ENCODE assay signal across 19 cellular contexts in genomic region chr7:100882769-100883526, GRCh38. TPM values are rescaled to one million over a fixed set of nuclear protein-coding genes. Genes with fewer than 3 reads are reported as not detected.
DNase-seq lines count a peak whose midpoint lies in the region; ATAC-seq and TF ChIP-seq lines count a peak whose summit lies in the region.
"Had no signal": no experiment of that assay in that cellular context is flagged by ENCODE, and none has a peak within 500 bp of the region (broad histone marks: within the 10 kb centered on the region; RNA-seq: fewer than 3 reads in every experiment).

No MANE protein-coding gene starts in this region.

- H3K4me3 ChIP-seq in GM23338, result no peak overlapping the region
- no peak overlapping the region for H3K4me3 ChIP-seq in hepatocyte
- H3K4me3 ChIP-seq: GM12878, sigmoid colon had no signal

- no peaks in the 10 kb centered on the region for H3K9me3 Mint-ChIP-seq in activated T-cell treated with anti-CD3 and anti-CD28 coated beads, Interleukin-2, amount 50 U/mL, for 72 hours
- H3K9me3 Mint-ChIP-seq in GM23338 (no peaks in the 10 kb centered on the region; the same call in 2 of the 3 replicates), neural crest cell (no peaks in the 10 kb centered on the region)
- H3K9me3 Mint-ChIP-seq in activated naive CD8-positive, alpha-beta T cell treated with anti-CD3 and anti-CD28 coated beads, Interleukin-2, amount 10 ng/mL, durations not matched to agents 7 days and 5 days, result no peaks in the 10 kb centered on the region

- peaks cover 50% of the 10 kb centered on the region for H3F3A ChIP-seq in GM23338 (replicated peaks; ENCODE audit: low read depth)

- H3K27ac ChIP-seq in GM23338 (ENCODE audit: low read depth), result peak overlapping the region; percentile 78
- H3K27ac ChIP-seq in hepatocyte, result no peak overlapping the region
- H3K27ac ChIP-seq: foreskin keratinocyte, sigmoid colon had no signal

- H3K4me2 ChIP-seq in GM23338, result no peak overlapping the region
- no peak overlapping the region for H3K4me2 ChIP-seq in hepatocyte

- H3K36me3 Mint-ChIP-seq in activated T-cell treated with anti-CD3 and anti-CD28 coated beads, Interleukin-2, amount 50 U/mL, for 72 hours (ENCODE audit: insufficient read depth in 2 of 2), result peaks cover 17 to 48% of the 10 kb centered on the region in 2 donors
- H3K36me3 Mint-ChIP-seq in GM23338 (ENCODE audit: low read depth) (peaks cover 98% of the 10 kb centered on the region), neural crest cell (ENCODE audit: low read depth) (peaks cover 36% of the 10 kb centered on the region)
- H3K36me3 Mint-ChIP-seq in activated naive CD8-positive, alpha-beta T cell treated with anti-CD3 and anti-CD28 coated beads, Interleukin-2, amount 10 ng/mL, durations not matched to agents 7 days and 5 days, result peaks cover 55% of the 10 kb centered on the region

- 96% methylated on average over 24 of the region's 24 CpGs for WGBS in hepatocyte (ENCODE audit: low lambda C conversion rate, missing lambda C conversion rate)

- peak overlapping the region; percentile 10 for H3K27ac Mint-ChIP-seq in activated T-cell treated with anti-CD3 and anti-CD28 coated beads, Interleukin-2, amount 50 U/mL, for 72 hours
- H3K27ac Mint-ChIP-seq in GM23338 (peak overlapping the region; percentile 18; the same call in 1 of the 2 replicates), neural crest cell (ENCODE audit: unreplicated experiment) (no peak overlapping the region)
- peak overlapping the region; percentile 63 for H3K27ac Mint-ChIP-seq in activated naive CD8-positive, alpha-beta T cell treated with anti-CD3 and anti-CD28 coated beads, Interleukin-2, amount 10 ng/mL, durations not matched to agents 7 days and 5 days

- H4K20me1 ChIP-seq in GM23338 (replicated peaks; ENCODE audit: insufficient read depth) (peaks cover 48% of the 10 kb centered on the region), hepatocyte (ENCODE audit: insufficient read depth, poor library complexity, severe bottlenecking) (peaks cover 42% of the 10 kb centered on the region)

- H3K9me3 ChIP-seq in hepatocyte (ENCODE audit: low read depth), result no peaks in the 10 kb centered on the region
- H3K9me3 ChIP-seq: sigmoid colon had no signal

- H3K36me3 ChIP-seq in GM23338 (ENCODE audit: insufficient read depth), result peaks cover 51% of the 10 kb centered on the region
- H3K36me3 ChIP-seq in hepatocyte (replicated peaks; ENCODE audit: insufficient read depth, low read depth), result no peaks in the 10 kb centered on the region

- H3K27me3 ChIP-seq in GM23338 (ENCODE audit: insufficient read depth), result no peaks in the 10 kb centered on the region
- H3K27me3 ChIP-seq in hepatocyte, result no peaks in the 10 kb centered on the region
- H3K27me3 ChIP-seq: foreskin keratinocyte, sigmoid colon had no signal

- TF ChIP-seq CTCF in GM23338 (conservative IDR thresholded peaks at IDR 0.05; ENCODE audit: low read depth in 2 of 2) (no peak), neural crest cell (conservative IDR thresholded peaks at IDR 0.05) (no peak), hepatocyte (IDR thresholded peaks at IDR 0.05; ENCODE audit: poor library complexity) (no peak)

- H3K79me2 ChIP-seq in GM23338 (replicated peaks; ENCODE audit: insufficient read depth) (peaks cover 53% of the 10 kb centered on the region), hepatocyte (peaks cover 74% of the 10 kb centered on the region)

- H3K27me3 Mint-ChIP-seq in activated T-cell treated with anti-CD3 and anti-CD28 coated beads, Interleukin-2, amount 50 U/mL, for 72 hours (ENCODE audit: low read depth), result no peaks in the 10 kb centered on the region
- peaks cover 13% of the 10 kb centered on the region for H3K27me3 Mint-ChIP-seq in GM23338 (ENCODE audit: insufficient read depth, low read depth, poor library complexity)
- H3K27me3 Mint-ChIP-seq in activated naive CD8-positive, alpha-beta T cell treated with anti-CD3 and anti-CD28 coated beads, Interleukin-2, amount 10 ng/mL, durations not matched to agents 7 days and 5 days, result no peaks in the 10 kb centered on the region
- peaks cover 6% of the 10 kb centered on the region for H3K27me3 Mint-ChIP-seq in neural crest cell (ENCODE audit: low read depth)

- no peak for ATAC-seq in activated T-cell treated with anti-CD3 and anti-CD28 coated beads, Interleukin-2, amount 50 U/mL, for 72 hours (replicated peaks in 1 of 2)
- ATAC-seq in GM23338, result no peak
- ATAC-seq in activated naive CD8-positive, alpha-beta T cell treated with anti-CD3 and anti-CD28 coated beads, Interleukin-2, amount 10 ng/mL, durations not matched to agents 7 days and 5 days (ENCODE audit: low read depth), result no peak
- ATAC-seq: foreskin keratinocyte, GM12878, left cardiac atrium had no signal

- H2AFZ ChIP-seq in GM23338 (no peak overlapping the region), hepatocyte (no peak overlapping the region)

- no peaks in the 10 kb centered on the region for H3K9me2 ChIP-seq in GM23338 (ENCODE audit: insufficient read depth)
- H3K9me2 ChIP-seq in hepatocyte (replicated peaks; ENCODE audit: insufficient read depth), result no peaks in the 10 kb centered on the region

- no peak overlapping the region for H3K4me3 Mint-ChIP-seq in activated T-cell treated with anti-CD3 and anti-CD28 coated beads, Interleukin-2, amount 50 U/mL, for 72 hours
- no peak overlapping the region; the same call in 2 of the 3 replicates for H3K4me3 Mint-ChIP-seq in GM23338
- no peak overlapping the region for H3K4me3 Mint-ChIP-seq in activated naive CD8-positive, alpha-beta T cell treated with anti-CD3 and anti-CD28 coated beads, Interleukin-2, amount 10 ng/mL, durations not matched to agents 7 days and 5 days
- peak overlapping the region; percentile 44 for H3K4me3 Mint-ChIP-seq in neural crest cell

- DNase-seq in activated T-cell treated with anti-CD3 and anti-CD28 coated beads, Interleukin-2, amount 50 U/mL, for 72 hours, result no peak
- no peak for DNase-seq in activated T-cell treated with anti-CD3 and anti-CD28 coated beads, Interleukin-2, amount 50 U/mL, for 1 hour
- DNase-seq in GM23338 (ENCODE audit: low spot score) (no peak), neural crest cell (ENCODE audit: low read depth, low spot score) (no peak), retina (no peak), hepatocyte (ENCODE audit: low spot score) (no peak), NCI-H510A treated with DMSO at 0.1 percent for 48 hours (lab: John Stamatoyannopoulos, UW) (no peak)
- DNase-seq in activated naive CD8-positive, alpha-beta T cell treated with anti-CD3 and anti-CD28 coated beads, Interleukin-2, amount 10 ng/mL, durations not matched to agents 7 days and 5 days, result no peak
- DNase-seq: activated CD4-positive, CD25-positive, alpha-beta regulatory T cell; aorta; foreskin keratinocyte; left cardiac atrium; NCI-H345; NK-92 treated with Interleukin-12 subunit alpha and Interleukin-12 subunit beta, amount 100 ng/mL, for 24 hours; sigmoid colon; stimulated activated CD4-positive, alpha-beta T cell treated with anti-CD3 and anti-CD28 coated beads, Interleukin-1b, Interleukin-23, amount 100 ng/mL, for 48 hours; T-helper 2 cell had no signal

- POLR2A ChIA-PET in activated naive CD8-positive, alpha-beta T cell treated with anti-CD3 and anti-CD28 coated beads, Interleukin-2, amount 10 ng/mL, durations not matched to agents 7 days and 5 days (lab: Charles Lee), result interaction anchor here (0.5 to 2.1 kb wide), 2 partner anchors 8 to 243 kb away, joined by 3 to 16 read pairs; partner anchors contain the start of gene SRRT

- peaks cover 3% of the 10 kb centered on the region for H3K4me1 ChIP-seq in GM23338 (ENCODE audit: insufficient read depth)
- peaks cover 5% of the 10 kb centered on the region for H3K4me1 ChIP-seq in hepatocyte (ENCODE audit: insufficient read depth)
- H3K4me1 ChIP-seq: foreskin keratinocyte had no signal

- H3K4me1 Mint-ChIP-seq in activated T-cell treated with anti-CD3 and anti-CD28 coated beads, Interleukin-2, amount 50 U/mL, for 72 hours (ENCODE audit: low read depth), result peaks cover 52% of the 10 kb centered on the region
- H3K4me1 Mint-ChIP-seq in GM23338 (peaks cover 41% of the 10 kb centered on the region), neural crest cell (peaks cover 37% of the 10 kb centered on the region)
- H3K4me1 Mint-ChIP-seq in activated naive CD8-positive, alpha-beta T cell treated with anti-CD3 and anti-CD28 coated beads, Interleukin-2, amount 10 ng/mL, durations not matched to agents 7 days and 5 days, result peaks cover 48% of the 10 kb centered on the region

RNA-seq across cellular contexts. Expression of gene UFSP1, which starts 6.6 kb away (rescaled TPM):
- total RNA-seq in activated T-cell treated with anti-CD3 and anti-CD28 coated beads, Interleukin-2, amount 50 U/mL, for 72 hours, result under 1 TPM; 0.34 to 0.83 TPM
- 11.5 and 11.8 TPM in 2 replicates for total RNA-seq in GM23338 (2014; rRNA removed; shearing (Covaris generic))
- polyA plus RNA-seq in GM23338 (2016; fragmentation: Nextera tagmentation; extraction: Ambion mirVana), result 2.0 and 4.1 TPM in 2 replicates
- 1 to 10 TPM; 3.0 to 4.7 TPM for total RNA-seq in activated naive CD8-positive, alpha-beta T cell treated with anti-CD3 and anti-CD28 coated beads, Interleukin-2, amount 10 ng/mL, durations not matched to agents 7 days and 5 days
- total RNA-seq in neural crest cell, result 4.4 and 4.6 TPM in 2 replicates
- 3.9 TPM in 2 replicates for total RNA-seq in hepatocyte
- 4.2 and 4.3 TPM in 2 replicates for polyA plus RNA-seq in hepatocyte

RNA-seq across cellular contexts. Expression of gene SRRT, which starts 8.0 kb away (rescaled TPM):
- 100 to 1,000 TPM; 140 to 145 TPM for total RNA-seq in activated T-cell treated with anti-CD3 and anti-CD28 coated beads, Interleukin-2, amount 50 U/mL, for 72 hours
- total RNA-seq in GM23338 (2014; rRNA removed; shearing (Covaris generic)), result 98.3 and 113 TPM in 2 replicates
- polyA plus RNA-seq in GM23338 (2016; fragmentation: Nextera tagmentation; extraction: Ambion mirVana), result 125 and 140 TPM in 2 replicates
- total RNA-seq in activated naive CD8-positive, alpha-beta T cell treated with anti-CD3 and anti-CD28 coated beads, Interleukin-2, amount 10 ng/mL, durations not matched to agents 7 days and 5 days, result 100 to 1,000 TPM; 251 to 255 TPM
- total RNA-seq in neural crest cell, result 330 and 356 TPM in 2 replicates
- 35.8 and 49.1 TPM in 2 replicates for total RNA-seq in hepatocyte
- polyA plus RNA-seq in hepatocyte, result 91.7 and 135 TPM in 2 replicates

RNA-seq across cellular contexts. Expression of gene ACHE, which starts 12.7 kb away (rescaled TPM):
- total RNA-seq in activated T-cell treated with anti-CD3 and anti-CD28 coated beads, Interleukin-2, amount 50 U/mL, for 72 hours, result under 1 TPM; 0.16 to 0.41 TPM
- total RNA-seq in GM23338 (2014; rRNA removed; shearing (Covaris generic)), result 1.5 and 3.7 TPM in 2 replicates
- 3.6 and 3.9 TPM in 2 replicates for polyA plus RNA-seq in GM23338 (2016; fragmentation: Nextera tagmentation; extraction: Ambion mirVana)
- total RNA-seq in activated naive CD8-positive, alpha-beta T cell treated with anti-CD3 and anti-CD28 coated beads, Interleukin-2, amount 10 ng/mL, durations not matched to agents 7 days and 5 days, result under 1 TPM in 1 of 2 experiments, not detected in 1; 0.34 TPM
- 1.7 and 2.0 TPM in 2 replicates for total RNA-seq in neural crest cell
- total RNA-seq in hepatocyte, result 3.2 and 4.6 TPM in 2 replicates
- polyA plus RNA-seq in hepatocyte, result 16.3 and 18.3 TPM in 2 replicates
- total RNA-seq: M059J had no signal

RNA-seq across cellular contexts. Expression of gene TRIP6, which starts 15.8 kb away (rescaled TPM):
- total RNA-seq in activated T-cell treated with anti-CD3 and anti-CD28 coated beads, Interleukin-2, amount 50 U/mL, for 72 hours, result 10 to 100 TPM; 28.3 to 31.5 TPM
- 106 and 112 TPM in 2 replicates for total RNA-seq in GM23338 (2014; rRNA removed; shearing (Covaris generic))
- polyA plus RNA-seq in GM23338 (2016; fragmentation: Nextera tagmentation; extraction: Ambion mirVana) (44.6 and 45.0 TPM in 2 replicates), hepatocyte (70.3 and 98.9 TPM in 2 replicates)
- 10 to 100 TPM; 25.6 to 28.0 TPM for total RNA-seq in activated naive CD8-positive, alpha-beta T cell treated with anti-CD3 and anti-CD28 coated beads, Interleukin-2, amount 10 ng/mL, durations not matched to agents 7 days and 5 days
- total RNA-seq in neural crest cell (34.8 and 39.7 TPM in 2 replicates), hepatocyte (54.0 and 57.5 TPM in 2 replicates)

RNA-seq across cellular contexts. Expression of gene SLC12A9, which starts 30.4 kb away (rescaled TPM):
- 10 to 100 TPM; 17.6 to 20.1 TPM for total RNA-seq in activated T-cell treated with anti-CD3 and anti-CD28 coated beads, Interleukin-2, amount 50 U/mL, for 72 hours
- 32.3 and 39.9 TPM in 2 replicates for total RNA-seq in GM23338 (2014; rRNA removed; shearing (Covaris generic))
- polyA plus RNA-seq in GM23338 (2016; fragmentation: Nextera tagmentation; extraction: Ambion mirVana) (9.7 and 10.3 TPM in 2 replicates), hepatocyte (17.1 and 23.5 TPM in 2 replicates)
- total RNA-seq in activated naive CD8-positive, alpha-beta T cell treated with anti-CD3 and anti-CD28 coated beads, Interleukin-2, amount 10 ng/mL, durations not matched to agents 7 days and 5 days, result 10 to 100 TPM; 39.0 to 41.2 TPM
- total RNA-seq in neural crest cell (25.2 and 27.7 TPM in 2 replicates), hepatocyte (15.4 and 21.3 TPM in 2 replicates)
